Comparison of ENCODE assay signal across 8 cellular contexts in genomic region chr12:124745891-124746570, GRCh38.
DNase-seq lines count a peak whose midpoint lies in the region; ATAC-seq, FAIRE-seq and TF ChIP-seq lines count a peak whose summit lies in the region.

No MANE protein-coding gene starts in this region.

- ATAC-seq in HepG2: peak; percentile 74
- ATAC-seq in HG03457 (IDR thresholded peaks at IDR 0.05; ENCODE audit: unreplicated experiment): no peak
- no peak for ATAC-seq in GM21619 (IDR thresholded peaks at IDR 0.05; ENCODE audit: unreplicated experiment)

- intact Hi-C loops in dorsolateral prefrontal cortex (cut with DNase I): loop anchor here (1.0 to 5.0 kb wide), 4 partner anchors 9 to 227 kb away; no protein-coding TSS in a partner anchor
- intact Hi-C loops in HepG2 (cut with micrococcal nuclease; ENCODE audit: unreplicated experiment): no loop called here

- peak in 1 of 2 experiments; percentile 40; a peak in 1 of 4 replicates for TF ChIP-seq EP300 in HepG2 (IDR thresholded peaks at IDR 0.05; ENCODE audit: low read depth in 2 of 2, low read length in 2 of 2)
- peak; percentile 66; the same call in 1 of the 2 replicates for TF ChIP-seq EP300 in HepG2 (CRISPR knock-in tag; IDR thresholded peaks at IDR 0.05; ENCODE audit: borderline replicate concordance)

- in situ Hi-C loops in HepG2 (cut with HindIII; ENCODE audit: extremely low pct_ligation_motif_present, low pct_unique_long_range_greater_than_20kb): no loop called here

- H3K4me2 ChIP-seq in HepG2 (ENCODE audit: low read depth, low read length): peak overlapping the region; percentile 69

- CTCF ChIA-PET in HepG2 (lab: Yijun Ruan, JAX; ENCODE audit: low intra/inter-chr PET ratio, low total read pairs): no interaction called here

- WGBS in HepG2 (ENCODE audit: low lambda C conversion rate): 6% methylated on average over 8 of the region's 25 CpGs

- no peak for TF ChIP-seq RAD21 in HepG2 (CRISPR knock-in tag; IDR thresholded peaks at IDR 0.05)

- H3K4me1 ChIP-seq in ES-I3 (ENCODE audit: insufficient read depth, low read length) (peaks cover 17% of the 10 kb centered on the region; the same call in 1 of the 2 replicates), HepG2 (ENCODE audit: insufficient read depth, low read length) (peaks cover 71% of the 10 kb centered on the region)

- H3K27me3 ChIP-seq in dorsolateral prefrontal cortex: no peaks in the 10 kb centered on the region
- peaks cover 0 to 10% of the 10 kb centered on the region in 2 experiments; a peak in 1 of 5 replicates for H3K27me3 ChIP-seq in HepG2 (ENCODE audit: control insufficient read depth in 1 of 2, insufficient read depth in 2 of 2, low read length in 2 of 2)

- POLR2A ChIA-PET in HepG2 (lab: Yijun Ruan, JAX): interaction anchor here (1.5 kb wide), 1 partner anchor 12 kb away, joined by 5 read pairs; no protein-coding TSS in a partner anchor

- H3K27ac ChIP-seq in dorsolateral prefrontal cortex (peak overlapping the region; percentile 73 to 97 (median 92)), HepG2 (ENCODE audit: extremely low read length, insufficient read depth, low read length) (peak overlapping the region; percentile 12)

- H3K4me3 ChIP-seq in dorsolateral prefrontal cortex: peak overlapping the region in 20 of 59 donors; percentile 3 to 39 (median 24)
- H3K4me3 ChIP-seq in HepG2 (replicated peaks in 1 of 3; ENCODE audit: insufficient read depth in 1 of 3, low read depth in 2 of 3, low read length in 3 of 3): peak overlapping the region; percentile 29 to 56 (median 35); a peak in 4 of 6 replicates

- no peaks in the 10 kb centered on the region for H3K36me3 ChIP-seq in ES-I3 (ENCODE audit: insufficient read depth, low read length)
- no peaks in the 10 kb centered on the region for H3K36me3 ChIP-seq in HepG2 (replicated peaks in 1 of 2; ENCODE audit: control insufficient read depth in 1 of 2, insufficient read depth in 2 of 2, low read length in 2 of 2)

- FAIRE-seq in HepG2 (lab: Jason Lieb, UNC): peak; percentile 64

- no peak for TF ChIP-seq POLR2A in HepG2 (IDR thresholded peaks at IDR 0.05; ENCODE audit: insufficient read depth in 1 of 2, low read depth in 2 of 2, low read length in 2 of 2)

- H3K9ac ChIP-seq in ES-I3 (ENCODE audit: low read depth, low read length) (peak overlapping the region; percentile 43), HepG2 (ENCODE audit: insufficient read depth, low read depth, low read length) (0 out of 2 replicates have a peak overlapping the region, but pooled peaks have one; percentile 47)

- no peaks in the 10 kb centered on the region for H4K20me1 ChIP-seq in HepG2 (ENCODE audit: insufficient read depth, low read length)

- no peak overlapping the region for H2AFZ ChIP-seq in HepG2 (ENCODE audit: low read length)

- TF ChIP-seq CTCF in dorsolateral prefrontal cortex (IDR thresholded peaks at IDR 0.05 in 54 of 56, conservative IDR thresholded peaks at IDR 0.05 in 2 of 56; ENCODE audit: low read depth in 1 of 56, partially characterized antibody in 56 of 56) (peak in 24 of 56 donors; percentile 5 to 49 (median 20)), HepG2 (CRISPR knock-in tag; IDR thresholded peaks at IDR 0.05) (peak; percentile 6; the same call in 1 of the 2 replicates)

- no TSS peak for BruUV-seq in HepG2 (replicated peaks; lab: Mats Ljungman, UMichigan)

- no peaks in the 10 kb centered on the region for H3K79me2 ChIP-seq in HepG2 (ENCODE audit: insufficient read depth, low read length)

- DNase-seq in NCI-H1048 (lab: John Stamatoyannopoulos, UW) (peak; percentile 74), SK-N-DZ (ENCODE audit: low spot score) (peak; percentile 92), dorsolateral prefrontal cortex (peak; percentile 92 to 98 (median 96)), HepG2 (ENCODE audit: low spot score) (peak; percentile 93)
- DNase-seq in stimulated activated CD8-positive, alpha-beta memory T cell treated with anti-CD3 and anti-CD28 coated beads, Interleukin-4, amount 100 ng/mL, for 48 hours: peak; percentile 30

- H3K9me3 ChIP-seq in ES-I3 (ENCODE audit: control insufficient read depth, insufficient read depth, low read length): no peaks in the 10 kb centered on the region
- no peaks in the 10 kb centered on the region for H3K9me3 ChIP-seq in HepG2 (ENCODE audit: low read length)

TF ChIP-seq in HepG2, 621 proteins besides CTCF, POLR2A, EP300 and RAD21 (continues in another document):
- no peak for TF ChIP-seq ZNF512B (CRISPR knock-in tag; IDR thresholded peaks at IDR 0.05; ENCODE audit: borderline replicate concordance)
- TF ChIP-seq, protein P1, sequence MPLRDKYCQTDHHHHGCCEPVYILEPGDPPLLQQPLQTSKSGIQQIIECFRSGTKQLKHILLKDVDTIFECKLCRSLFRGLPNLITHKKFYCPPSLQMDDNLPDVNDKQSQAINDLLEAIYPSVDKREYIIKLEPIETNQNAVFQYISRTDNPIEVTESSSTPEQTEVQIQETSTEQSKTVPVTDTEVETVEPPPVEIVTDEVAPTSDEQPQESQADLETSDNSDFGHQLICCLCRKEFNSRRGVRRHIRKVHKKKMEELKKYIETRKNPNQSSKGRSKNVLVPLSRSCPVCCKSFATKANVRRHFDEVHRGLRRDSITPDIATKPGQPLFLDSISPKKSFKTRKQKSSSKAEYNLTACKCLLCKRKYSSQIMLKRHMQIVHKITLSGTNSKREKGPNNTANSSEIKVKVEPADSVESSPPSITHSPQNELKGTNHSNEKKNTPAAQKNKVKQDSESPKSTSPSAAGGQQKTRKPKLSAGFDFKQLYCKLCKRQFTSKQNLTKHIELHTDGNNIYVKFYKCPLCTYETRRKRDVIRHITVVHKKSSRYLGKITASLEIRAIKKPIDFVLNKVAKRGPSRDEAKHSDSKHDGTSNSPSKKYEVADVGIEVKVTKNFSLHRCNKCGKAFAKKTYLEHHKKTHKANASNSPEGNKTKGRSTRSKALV (CRISPR knock-in tag; IDR thresholded peaks at IDR 0.05): no peak
- no peak for TF ChIP-seq TBP (CRISPR knock-in tag; IDR thresholded peaks at IDR 0.05)
- TF ChIP-seq, protein P2, sequence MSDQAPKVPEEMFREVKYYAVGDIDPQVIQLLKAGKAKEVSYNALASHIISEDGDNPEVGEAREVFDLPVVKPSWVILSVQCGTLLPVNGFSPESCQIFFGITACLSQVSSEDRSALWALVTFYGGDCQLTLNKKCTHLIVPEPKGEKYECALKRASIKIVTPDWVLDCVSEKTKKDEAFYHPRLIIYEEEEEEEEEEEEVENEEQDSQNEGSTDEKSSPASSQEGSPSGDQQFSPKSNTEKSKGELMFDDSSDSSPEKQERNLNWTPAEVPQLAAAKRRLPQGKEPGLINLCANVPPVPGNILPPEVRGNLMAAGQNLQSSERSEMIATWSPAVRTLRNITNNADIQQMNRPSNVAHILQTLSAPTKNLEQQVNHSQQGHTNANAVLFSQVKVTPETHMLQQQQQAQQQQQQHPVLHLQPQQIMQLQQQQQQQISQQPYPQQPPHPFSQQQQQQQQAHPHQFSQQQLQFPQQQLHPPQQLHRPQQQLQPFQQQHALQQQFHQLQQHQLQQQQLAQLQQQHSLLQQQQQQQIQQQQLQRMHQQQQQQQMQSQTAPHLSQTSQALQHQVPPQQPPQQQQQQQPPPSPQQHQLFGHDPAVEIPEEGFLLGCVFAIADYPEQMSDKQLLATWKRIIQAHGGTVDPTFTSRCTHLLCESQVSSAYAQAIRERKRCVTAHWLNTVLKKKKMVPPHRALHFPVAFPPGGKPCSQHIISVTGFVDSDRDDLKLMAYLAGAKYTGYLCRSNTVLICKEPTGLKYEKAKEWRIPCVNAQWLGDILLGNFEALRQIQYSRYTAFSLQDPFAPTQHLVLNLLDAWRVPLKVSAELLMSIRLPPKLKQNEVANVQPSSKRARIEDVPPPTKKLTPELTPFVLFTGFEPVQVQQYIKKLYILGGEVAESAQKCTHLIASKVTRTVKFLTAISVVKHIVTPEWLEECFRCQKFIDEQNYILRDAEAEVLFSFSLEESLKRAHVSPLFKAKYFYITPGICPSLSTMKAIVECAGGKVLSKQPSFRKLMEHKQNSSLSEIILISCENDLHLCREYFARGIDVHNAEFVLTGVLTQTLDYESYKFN (CRISPR knock-in tag; conservative IDR thresholded peaks at IDR 0.05): peak; percentile 31; the same call in 1 of the 2 replicates
- TF ChIP-seq NR2F6 (IDR thresholded peaks at IDR 0.05): no peak
- TF ChIP-seq NR2F6 (CRISPR knock-in tag; IDR thresholded peaks at IDR 0.05): peak; percentile 68
- TF ChIP-seq, protein P3, sequence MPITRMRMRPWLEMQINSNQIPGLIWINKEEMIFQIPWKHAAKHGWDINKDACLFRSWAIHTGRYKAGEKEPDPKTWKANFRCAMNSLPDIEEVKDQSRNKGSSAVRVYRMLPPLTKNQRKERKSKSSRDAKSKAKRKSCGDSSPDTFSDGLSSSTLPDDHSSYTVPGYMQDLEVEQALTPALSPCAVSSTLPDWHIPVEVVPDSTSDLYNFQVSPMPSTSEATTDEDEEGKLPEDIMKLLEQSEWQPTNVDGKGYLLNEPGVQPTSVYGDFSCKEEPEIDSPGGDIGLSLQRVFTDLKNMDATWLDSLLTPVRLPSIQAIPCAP (CRISPR knock-in tag; IDR thresholded peaks at IDR 0.05; ENCODE audit: low read depth): no peak
- TF ChIP-seq HNRNPK (IDR thresholded peaks at IDR 0.05; ENCODE audit: low read depth, low read length, poor library complexity, severe bottlenecking): no peak

Comparison
In these comparisons a context has a peak if more than half of its experiments do, and no peak if none do; other contexts are left out.
1. DNase-seq: peak in every context shown above with its lines; median percentile 96 in dorsolateral prefrontal cortex; 93 in HepG2; 92 in SK-N-DZ; 74 in NCI-H1048; 30 in stimulated activated CD8-positive, alpha-beta memory T cell treated with anti-CD3 and anti-CD28 coated beads, Interleukin-4, amount 100 ng/mL, for 48 hours.